In the genomic region with DNA sequence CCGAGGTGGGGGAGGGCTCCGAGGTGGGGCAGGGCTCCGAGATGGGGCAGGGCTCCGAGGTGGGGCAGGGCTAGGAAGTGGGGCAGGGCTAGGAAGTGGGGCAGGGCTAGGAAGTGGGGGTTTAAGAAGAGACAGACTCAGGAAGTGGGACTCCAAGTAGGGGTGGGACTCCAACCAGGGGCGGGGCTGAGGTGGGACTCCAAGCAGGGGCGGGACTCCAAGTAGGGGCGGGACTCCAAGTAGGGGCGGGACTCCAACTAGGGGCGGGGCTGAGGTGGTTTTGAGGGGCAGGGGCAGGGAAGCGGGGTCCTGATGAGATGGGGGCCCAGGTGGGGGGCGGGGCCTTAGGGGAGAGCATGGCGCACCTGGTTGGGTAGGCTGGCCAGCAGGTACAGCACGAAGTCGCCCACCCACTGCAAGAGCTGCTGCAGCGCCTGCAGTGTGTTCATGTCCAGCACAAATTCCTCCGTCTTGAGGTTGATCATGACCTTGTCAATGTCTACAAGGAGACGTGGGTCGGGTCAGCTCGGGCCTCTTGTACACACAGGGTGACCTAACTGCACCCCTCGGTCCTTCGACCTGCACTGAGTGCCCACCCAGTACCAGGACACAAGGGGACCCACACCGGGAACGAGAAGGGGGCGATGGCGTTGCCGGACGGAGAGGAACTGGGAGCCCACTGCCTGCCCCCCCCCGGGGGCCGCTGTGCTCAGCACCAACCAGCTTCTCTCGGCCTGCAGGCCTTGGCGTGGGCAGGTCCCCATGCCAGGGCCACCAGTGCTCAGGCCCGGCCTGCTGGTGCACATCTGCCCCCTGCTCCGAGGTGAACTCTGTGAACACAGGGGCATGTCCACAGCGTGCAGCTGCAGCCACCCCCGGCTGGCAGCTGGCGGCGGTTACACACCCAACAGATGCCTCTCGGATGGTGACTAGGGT, we compare ENCODE assay signal across 1 cellular context.
TF ChIP-seq lines count a peak whose summit lies in the region.

No MANE protein-coding gene starts in this region.

TF ChIP-seq in GM23338, 12 proteins besides CTCF, POLR2A, EP300 and RAD21 (continued from another document):
- TF ChIP-seq ETS1 (IDR thresholded peaks at IDR 0.05) = no peak
- TF ChIP-seq, protein P1, sequence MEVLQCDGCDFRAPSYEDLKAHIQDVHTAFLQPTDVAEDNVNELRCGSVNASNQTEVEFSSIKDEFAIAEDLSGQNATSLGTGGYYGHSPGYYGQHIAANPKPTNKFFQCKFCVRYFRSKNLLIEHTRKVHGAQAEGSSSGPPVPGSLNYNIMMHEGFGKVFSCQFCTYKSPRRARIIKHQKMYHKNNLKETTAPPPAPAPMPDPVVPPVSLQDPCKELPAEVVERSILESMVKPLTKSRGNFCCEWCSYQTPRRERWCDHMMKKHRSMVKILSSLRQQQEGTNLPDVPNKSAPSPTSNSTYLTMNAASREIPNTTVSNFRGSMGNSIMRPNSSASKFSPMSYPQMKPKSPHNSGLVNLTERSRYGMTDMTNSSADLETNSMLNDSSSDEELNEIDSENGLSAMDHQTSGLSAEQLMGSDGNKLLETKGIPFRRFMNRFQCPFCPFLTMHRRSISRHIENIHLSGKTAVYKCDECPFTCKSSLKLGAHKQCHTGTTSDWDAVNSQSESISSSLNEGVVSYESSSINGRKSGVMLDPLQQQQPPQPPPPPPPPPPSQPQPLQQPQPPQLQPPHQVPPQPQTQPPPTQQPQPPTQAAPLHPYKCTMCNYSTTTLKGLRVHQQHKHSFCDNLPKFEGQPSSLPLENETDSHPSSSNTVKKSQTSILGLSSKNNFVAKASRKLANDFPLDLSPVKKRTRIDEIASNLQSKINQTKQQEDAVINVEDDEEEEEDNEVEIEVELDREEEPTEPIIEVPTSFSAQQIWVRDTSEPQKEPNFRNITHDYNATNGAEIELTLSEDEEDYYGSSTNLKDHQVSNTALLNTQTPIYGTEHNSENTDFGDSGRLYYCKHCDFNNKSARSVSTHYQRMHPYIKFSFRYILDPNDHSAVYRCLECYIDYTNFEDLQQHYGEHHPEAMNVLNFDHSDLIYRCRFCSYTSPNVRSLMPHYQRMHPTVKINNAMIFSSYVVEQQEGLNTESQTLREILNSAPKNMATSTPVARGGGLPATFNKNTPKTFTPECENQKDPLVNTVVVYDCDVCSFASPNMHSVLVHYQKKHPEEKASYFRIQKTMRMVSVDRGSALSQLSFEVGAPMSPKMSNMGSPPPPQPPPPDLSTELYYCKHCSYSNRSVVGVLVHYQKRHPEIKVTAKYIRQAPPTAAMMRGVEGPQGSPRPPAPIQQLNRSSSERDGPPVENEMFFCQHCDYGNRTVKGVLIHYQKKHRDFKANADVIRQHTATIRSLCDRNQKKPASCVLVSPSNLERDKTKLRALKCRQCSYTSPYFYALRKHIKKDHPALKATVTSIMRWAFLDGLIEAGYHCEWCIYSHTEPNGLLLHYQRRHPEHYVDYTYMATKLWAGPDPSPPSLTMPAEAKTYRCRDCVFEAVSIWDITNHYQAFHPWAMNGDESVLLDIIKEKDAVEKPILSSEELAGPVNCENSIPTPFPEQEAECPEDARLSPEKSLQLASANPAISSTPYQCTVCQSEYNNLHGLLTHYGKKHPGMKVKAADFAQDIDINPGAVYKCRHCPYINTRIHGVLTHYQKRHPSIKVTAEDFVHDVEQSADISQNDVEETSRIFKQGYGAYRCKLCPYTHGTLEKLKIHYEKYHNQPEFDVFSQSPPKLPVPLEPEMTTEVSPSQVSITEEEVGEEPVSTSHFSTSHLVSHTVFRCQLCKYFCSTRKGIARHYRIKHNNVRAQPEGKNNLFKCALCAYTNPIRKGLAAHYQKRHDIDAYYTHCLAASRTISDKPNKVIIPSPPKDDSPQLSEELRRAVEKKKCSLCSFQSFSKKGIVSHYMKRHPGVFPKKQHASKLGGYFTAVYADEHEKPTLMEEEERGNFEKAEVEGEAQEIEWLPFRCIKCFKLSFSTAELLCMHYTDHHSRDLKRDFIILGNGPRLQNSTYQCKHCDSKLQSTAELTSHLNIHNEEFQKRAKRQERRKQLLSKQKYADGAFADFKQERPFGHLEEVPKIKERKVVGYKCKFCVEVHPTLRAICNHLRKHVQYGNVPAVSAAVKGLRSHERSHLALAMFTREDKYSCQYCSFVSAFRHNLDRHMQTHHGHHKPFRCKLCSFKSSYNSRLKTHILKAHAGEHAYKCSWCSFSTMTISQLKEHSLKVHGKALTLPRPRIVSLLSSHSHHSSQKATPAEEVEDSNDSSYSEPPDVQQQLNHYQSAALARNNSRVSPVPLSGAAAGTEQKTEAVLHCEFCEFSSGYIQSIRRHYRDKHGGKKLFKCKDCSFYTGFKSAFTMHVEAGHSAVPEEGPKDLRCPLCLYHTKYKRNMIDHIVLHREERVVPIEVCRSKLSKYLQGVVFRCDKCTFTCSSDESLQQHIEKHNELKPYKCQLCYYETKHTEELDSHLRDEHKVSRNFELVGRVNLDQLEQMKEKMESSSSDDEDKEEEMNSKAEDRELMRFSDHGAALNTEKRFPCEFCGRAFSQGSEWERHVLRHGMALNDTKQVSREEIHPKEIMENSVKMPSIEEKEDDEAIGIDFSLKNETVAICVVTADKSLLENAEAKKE (CRISPR knock-in tag; IDR thresholded peaks at IDR 0.05) = no peak
- no peak for TF ChIP-seq STAT1 (IDR thresholded peaks at IDR 0.05; ENCODE audit: unreplicated experiment)
- TF ChIP-seq ZNF331 (CRISPR knock-in tag; IDR thresholded peaks at IDR 0.05; ENCODE audit: low read depth) = no peak
